1 cellular context compared by ENCODE assay signal in the genomic region with DNA sequence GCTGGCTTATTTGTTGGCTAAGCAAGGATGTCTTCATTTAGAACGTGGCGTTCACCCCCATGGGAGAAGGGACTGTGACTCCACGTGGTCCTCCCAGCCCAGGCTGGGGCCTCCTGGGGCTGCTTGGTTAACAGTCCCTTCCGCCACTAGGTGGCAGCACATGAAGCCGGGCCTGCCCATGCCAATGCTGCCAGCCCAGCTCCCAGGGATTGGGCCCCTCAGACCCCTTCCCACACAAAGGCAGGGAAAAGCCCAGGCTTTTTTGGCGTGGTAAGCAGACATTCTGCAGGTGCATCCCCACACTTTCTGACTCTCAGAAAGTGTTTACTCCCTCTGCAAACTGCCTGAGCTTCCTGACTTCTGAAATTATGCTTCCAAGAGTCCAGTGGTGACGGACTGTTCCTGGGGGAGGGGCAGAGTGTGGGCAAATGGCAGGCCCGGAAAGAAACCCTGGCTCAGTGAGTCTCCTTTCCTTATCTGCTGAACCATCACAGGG.
TF ChIP-seq lines count a peak whose summit lies in the region.

No MANE protein-coding gene starts in this region.

TF ChIP-seq in HEK293, 187 proteins besides CTCF, POLR2A, EP300 and RAD21 (continued from another document):
- TF ChIP-seq, protein P1, sequence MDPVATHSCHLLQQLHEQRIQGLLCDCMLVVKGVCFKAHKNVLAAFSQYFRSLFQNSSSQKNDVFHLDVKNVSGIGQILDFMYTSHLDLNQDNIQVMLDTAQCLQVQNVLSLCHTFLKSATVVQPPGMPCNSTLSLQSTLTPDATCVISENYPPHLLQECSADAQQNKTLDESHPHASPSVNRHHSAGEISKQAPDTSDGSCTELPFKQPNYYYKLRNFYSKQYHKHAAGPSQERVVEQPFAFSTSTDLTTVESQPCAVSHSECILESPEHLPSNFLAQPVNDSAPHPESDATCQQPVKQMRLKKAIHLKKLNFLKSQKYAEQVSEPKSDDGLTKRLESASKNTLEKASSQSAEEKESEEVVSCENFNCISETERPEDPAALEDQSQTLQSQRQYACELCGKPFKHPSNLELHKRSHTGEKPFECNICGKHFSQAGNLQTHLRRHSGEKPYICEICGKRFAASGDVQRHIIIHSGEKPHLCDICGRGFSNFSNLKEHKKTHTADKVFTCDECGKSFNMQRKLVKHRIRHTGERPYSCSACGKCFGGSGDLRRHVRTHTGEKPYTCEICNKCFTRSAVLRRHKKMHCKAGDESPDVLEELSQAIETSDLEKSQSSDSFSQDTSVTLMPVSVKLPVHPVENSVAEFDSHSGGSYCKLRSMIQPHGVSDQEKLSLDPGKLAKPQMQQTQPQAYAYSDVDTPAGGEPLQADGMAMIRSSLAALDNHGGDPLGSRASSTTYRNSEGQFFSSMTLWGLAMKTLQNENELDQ (tag by site-specific recombination; IDR thresholded peaks at IDR 0.05; ENCODE audit: low read depth) = no peak
- TF ChIP-seq ZNF266 (tag by site-specific recombination; IDR thresholded peaks at IDR 0.05; ENCODE audit: low read depth) (no peak), ZNF239 (tag by site-specific recombination; IDR thresholded peaks at IDR 0.05) (no peak), ZNF146 (tag by site-specific recombination; IDR thresholded peaks at IDR 0.05) (no peak), ZNF558 (tag by site-specific recombination; IDR thresholded peaks at IDR 0.05) (no peak), ZBTB8A (tag by site-specific recombination; IDR thresholded peaks at IDR 0.05) (0 out of 2 replicates have a peak, but pooled peaks have one; percentile 22), ZNF600 (tag by site-specific recombination; IDR thresholded peaks at IDR 0.05) (no peak), ZNF747 (tag by site-specific recombination; IDR thresholded peaks at IDR 0.05) (no peak), ZFP37 (tag by site-specific recombination; IDR thresholded peaks at IDR 0.05) (no peak), ZNF610 (tag by site-specific recombination; IDR thresholded peaks at IDR 0.05; ENCODE audit: borderline replicate concordance) (no peak), ZNF248 (tag by site-specific recombination; IDR thresholded peaks at IDR 0.05) (no peak), ZNF19 (tag by site-specific recombination; IDR thresholded peaks at IDR 0.05; ENCODE audit: low read depth) (no peak), KLF10 (tag by site-specific recombination; IDR thresholded peaks at IDR 0.05) (no peak), ZNF530 (tag by site-specific recombination; IDR thresholded peaks at IDR 0.05; ENCODE audit: low read depth) (no peak), GLI2 (tag by site-specific recombination; IDR thresholded peaks at IDR 0.05; ENCODE audit: borderline replicate concordance, low read depth) (no peak)
- TF ChIP-seq, protein P2, sequence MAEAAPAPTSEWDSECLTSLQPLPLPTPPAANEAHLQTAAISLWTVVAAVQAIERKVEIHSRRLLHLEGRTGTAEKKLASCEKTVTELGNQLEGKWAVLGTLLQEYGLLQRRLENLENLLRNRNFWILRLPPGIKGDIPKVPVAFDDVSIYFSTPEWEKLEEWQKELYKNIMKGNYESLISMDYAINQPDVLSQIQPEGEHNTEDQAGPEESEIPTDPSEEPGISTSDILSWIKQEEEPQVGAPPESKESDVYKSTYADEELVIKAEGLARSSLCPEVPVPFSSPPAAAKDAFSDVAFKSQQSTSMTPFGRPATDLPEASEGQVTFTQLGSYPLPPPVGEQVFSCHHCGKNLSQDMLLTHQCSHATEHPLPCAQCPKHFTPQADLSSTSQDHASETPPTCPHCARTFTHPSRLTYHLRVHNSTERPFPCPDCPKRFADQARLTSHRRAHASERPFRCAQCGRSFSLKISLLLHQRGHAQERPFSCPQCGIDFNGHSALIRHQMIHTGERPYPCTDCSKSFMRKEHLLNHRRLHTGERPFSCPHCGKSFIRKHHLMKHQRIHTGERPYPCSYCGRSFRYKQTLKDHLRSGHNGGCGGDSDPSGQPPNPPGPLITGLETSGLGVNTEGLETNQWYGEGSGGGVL (tag by site-specific recombination; IDR thresholded peaks at IDR 0.05) = no peak
- TF ChIP-seq, protein P3, sequence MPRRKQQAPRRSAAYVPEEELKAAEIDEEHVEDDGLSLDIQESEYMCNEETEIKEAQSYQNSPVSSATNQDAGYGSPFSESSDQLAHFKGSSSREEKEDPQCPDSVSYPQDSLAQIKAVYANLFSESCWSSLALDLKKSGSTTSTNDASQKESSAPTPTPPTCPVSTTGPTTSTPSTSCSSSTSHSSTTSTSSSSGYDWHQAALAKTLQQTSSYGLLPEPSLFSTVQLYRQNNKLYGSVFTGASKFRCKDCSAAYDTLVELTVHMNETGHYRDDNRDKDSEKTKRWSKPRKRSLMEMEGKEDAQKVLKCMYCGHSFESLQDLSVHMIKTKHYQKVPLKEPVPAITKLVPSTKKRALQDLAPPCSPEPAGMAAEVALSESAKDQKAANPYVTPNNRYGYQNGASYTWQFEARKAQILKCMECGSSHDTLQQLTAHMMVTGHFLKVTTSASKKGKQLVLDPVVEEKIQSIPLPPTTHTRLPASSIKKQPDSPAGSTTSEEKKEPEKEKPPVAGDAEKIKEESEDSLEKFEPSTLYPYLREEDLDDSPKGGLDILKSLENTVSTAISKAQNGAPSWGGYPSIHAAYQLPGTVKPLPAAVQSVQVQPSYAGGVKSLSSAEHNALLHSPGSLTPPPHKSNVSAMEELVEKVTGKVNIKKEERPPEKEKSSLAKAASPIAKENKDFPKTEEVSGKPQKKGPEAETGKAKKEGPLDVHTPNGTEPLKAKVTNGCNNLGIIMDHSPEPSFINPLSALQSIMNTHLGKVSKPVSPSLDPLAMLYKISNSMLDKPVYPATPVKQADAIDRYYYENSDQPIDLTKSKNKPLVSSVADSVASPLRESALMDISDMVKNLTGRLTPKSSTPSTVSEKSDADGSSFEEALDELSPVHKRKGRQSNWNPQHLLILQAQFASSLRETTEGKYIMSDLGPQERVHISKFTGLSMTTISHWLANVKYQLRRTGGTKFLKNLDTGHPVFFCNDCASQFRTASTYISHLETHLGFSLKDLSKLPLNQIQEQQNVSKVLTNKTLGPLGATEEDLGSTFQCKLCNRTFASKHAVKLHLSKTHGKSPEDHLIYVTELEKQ (tag by site-specific recombination; IDR thresholded peaks at IDR 0.05; ENCODE audit: borderline replicate concordance) = no peak
- TF ChIP-seq, protein P4, sequence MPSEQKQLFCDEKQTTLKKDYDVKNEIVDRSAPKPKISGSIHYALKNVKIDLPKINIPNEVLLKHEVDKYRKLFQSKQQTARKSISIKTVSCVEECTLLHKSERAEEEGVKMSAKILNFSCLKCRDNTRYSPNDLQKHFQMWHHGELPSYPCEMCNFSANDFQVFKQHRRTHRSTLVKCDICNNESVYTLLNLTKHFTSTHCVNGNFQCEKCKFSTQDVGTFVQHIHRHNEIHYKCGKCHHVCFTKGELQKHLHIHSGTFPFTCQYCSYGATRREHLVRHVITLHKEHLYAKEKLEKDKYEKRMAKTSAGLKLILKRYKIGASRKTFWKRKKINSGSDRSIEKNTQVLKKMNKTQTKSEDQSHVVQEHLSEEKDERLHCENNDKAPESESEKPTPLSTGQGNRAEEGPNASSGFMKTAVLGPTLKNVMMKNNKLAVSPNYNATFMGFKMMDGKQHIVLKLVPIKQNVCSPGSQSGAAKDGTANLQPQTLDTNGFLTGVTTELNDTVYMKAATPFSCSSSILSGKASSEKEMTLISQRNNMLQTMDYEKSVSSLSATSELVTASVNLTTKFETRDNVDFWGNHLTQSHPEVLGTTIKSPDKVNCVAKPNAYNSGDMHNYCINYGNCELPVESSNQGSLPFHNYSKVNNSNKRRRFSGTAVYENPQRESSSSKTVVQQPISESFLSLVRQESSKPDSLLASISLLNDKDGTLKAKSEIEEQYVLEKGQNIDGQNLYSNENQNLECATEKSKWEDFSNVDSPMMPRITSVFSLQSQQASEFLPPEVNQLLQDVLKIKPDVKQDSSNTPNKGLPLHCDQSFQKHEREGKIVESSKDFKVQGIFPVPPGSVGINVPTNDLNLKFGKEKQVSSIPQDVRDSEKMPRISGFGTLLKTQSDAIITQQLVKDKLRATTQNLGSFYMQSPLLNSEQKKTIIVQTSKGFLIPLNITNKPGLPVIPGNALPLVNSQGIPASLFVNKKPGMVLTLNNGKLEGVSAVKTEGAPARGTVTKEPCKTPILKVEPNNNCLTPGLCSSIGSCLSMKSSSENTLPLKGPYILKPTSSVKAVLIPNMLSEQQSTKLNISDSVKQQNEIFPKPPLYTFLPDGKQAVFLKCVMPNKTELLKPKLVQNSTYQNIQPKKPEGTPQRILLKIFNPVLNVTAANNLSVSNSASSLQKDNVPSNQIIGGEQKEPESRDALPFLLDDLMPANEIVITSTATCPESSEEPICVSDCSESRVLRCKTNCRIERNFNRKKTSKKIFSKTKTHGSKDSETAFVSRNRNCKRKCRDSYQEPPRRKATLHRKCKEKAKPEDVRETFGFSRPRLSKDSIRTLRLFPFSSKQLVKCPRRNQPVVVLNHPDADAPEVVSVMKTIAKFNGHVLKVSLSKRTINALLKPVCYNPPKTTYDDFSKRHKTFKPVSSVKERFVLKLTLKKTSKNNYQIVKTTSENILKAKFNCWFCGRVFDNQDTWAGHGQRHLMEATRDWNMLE (tag by site-specific recombination; conservative IDR thresholded peaks at IDR 0.05; ENCODE audit: low read depth) = no peak
- TF ChIP-seq, protein P5, sequence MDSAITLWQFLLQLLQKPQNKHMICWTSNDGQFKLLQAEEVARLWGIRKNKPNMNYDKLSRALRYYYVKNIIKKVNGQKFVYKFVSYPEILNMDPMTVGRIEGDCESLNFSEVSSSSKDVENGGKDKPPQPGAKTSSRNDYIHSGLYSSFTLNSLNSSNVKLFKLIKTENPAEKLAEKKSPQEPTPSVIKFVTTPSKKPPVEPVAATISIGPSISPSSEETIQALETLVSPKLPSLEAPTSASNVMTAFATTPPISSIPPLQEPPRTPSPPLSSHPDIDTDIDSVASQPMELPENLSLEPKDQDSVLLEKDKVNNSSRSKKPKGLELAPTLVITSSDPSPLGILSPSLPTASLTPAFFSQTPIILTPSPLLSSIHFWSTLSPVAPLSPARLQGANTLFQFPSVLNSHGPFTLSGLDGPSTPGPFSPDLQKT (IDR thresholded peaks at IDR 0.05; ENCODE audit: borderline replicate concordance, low read depth, low read length) = no peak
- TF ChIP-seq, protein P6, sequence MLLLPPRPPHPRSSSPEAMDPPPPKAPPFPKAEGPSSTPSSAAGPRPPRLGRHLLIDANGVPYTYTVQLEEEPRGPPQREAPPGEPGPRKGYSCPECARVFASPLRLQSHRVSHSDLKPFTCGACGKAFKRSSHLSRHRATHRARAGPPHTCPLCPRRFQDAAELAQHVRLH (tag by site-specific recombination; IDR thresholded peaks at IDR 0.05) = no peak
- TF ChIP-seq, protein P7, sequence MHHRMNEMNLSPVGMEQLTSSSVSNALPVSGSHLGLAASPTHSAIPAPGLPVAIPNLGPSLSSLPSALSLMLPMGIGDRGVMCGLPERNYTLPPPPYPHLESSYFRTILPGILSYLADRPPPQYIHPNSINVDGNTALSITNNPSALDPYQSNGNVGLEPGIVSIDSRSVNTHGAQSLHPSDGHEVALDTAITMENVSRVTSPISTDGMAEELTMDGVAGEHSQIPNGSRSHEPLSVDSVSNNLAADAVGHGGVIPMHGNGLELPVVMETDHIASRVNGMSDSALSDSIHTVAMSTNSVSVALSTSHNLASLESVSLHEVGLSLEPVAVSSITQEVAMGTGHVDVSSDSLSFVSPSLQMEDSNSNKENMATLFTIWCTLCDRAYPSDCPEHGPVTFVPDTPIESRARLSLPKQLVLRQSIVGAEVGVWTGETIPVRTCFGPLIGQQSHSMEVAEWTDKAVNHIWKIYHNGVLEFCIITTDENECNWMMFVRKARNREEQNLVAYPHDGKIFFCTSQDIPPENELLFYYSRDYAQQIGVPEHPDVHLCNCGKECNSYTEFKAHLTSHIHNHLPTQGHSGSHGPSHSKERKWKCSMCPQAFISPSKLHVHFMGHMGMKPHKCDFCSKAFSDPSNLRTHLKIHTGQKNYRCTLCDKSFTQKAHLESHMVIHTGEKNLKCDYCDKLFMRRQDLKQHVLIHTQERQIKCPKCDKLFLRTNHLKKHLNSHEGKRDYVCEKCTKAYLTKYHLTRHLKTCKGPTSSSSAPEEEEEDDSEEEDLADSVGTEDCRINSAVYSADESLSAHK (tag by site-specific recombination; IDR thresholded peaks at IDR 0.05) = no peak
